1 cellular context compared by ENCODE assay signal in the genomic region with DNA sequence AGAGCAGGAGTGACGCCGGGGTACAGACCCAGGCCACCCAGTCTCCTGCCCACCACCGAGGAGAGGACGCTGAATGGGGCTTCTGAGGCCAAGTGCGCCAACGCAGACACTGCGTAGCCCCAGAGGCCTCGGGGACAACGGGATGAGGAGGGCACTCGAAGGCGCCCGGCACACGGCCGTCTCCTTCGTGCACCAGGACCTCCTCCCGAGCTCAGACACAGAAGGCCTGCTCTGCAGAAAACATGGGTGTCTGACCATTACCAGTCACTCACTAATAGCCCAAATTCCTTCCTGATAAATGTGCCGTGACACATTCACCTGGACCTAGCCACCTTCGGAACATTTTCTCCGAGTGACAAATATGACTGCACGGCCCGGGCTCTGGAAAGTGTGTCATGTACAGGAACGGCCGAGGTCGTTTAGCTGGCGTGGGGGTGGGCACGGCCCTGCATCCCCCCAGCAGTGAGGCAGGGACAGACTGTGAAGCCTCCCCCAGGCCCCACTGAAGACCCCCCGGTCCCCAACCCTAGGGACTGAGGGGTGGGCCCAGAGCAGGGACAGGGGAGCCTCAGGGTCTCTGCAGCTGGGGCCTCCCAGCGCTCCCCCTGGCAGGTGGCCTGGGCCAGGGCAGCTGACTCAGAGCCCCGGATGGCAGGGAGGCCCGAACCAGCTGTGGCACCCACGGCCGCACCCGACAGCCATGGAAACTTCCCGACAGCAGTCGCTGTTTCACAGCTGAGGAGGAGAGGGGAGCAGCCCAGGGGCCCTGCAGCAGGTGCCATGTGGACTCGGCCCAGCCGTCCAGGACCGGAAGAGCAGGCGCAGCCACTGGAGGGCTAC.
TF ChIP-seq lines count a peak whose summit lies in the region.

No MANE protein-coding gene starts in this region.

TF ChIP-seq in H1, 55 proteins besides CTCF, POLR2A, EP300 and RAD21:
- TF ChIP-seq CREB1 (IDR thresholded peaks at IDR 0.05) (no peak), KDM1A (IDR thresholded peaks at IDR 0.05; ENCODE audit: borderline replicate concordance, low read length) (no peak), TBP (IDR thresholded peaks at IDR 0.05; ENCODE audit: low read depth, low read length) (no peak), CEBPB (IDR thresholded peaks at IDR 0.05; ENCODE audit: low read depth, low read length) (no peak), CHD1 (IDR thresholded peaks at IDR 0.05; ENCODE audit: low read depth, low read length) (no peak)
- TF ChIP-seq, protein P1, sequence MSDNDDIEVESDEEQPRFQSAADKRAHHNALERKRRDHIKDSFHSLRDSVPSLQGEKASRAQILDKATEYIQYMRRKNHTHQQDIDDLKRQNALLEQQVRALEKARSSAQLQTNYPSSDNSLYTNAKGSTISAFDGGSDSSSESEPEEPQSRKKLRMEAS (IDR thresholded peaks at IDR 0.05): no peak
TF ChIP-seq in H1: peak in this region for 0.
